Comparison of ENCODE assay signal across 22 cellular contexts in genomic region chr22:17267661-17268330, GRCh38. TPM values are rescaled to one million over a fixed set of nuclear protein-coding genes. Genes with fewer than 3 reads are reported as not detected.
A peak's percentile ranks its signal among the peaks of the same experiment; 100 is the strongest.
DNase-seq lines count a peak whose midpoint lies in the region; ATAC-seq and TF ChIP-seq lines count a peak whose summit lies in the region.
"Had no signal": no experiment of that assay in that cellular context is flagged by ENCODE, and none has a peak within 500 bp of the region (broad histone marks: within the 10 kb centered on the region; RNA-seq: fewer than 3 reads in every experiment).

No MANE protein-coding gene starts in this region.

- H3K9me3 ChIP-seq in BLaER1 treated with 17β-estradiol and CSF1 and Interleukin-3, amounts not matched to agents 10 nM and 100 nM (replicated peaks in 1 of 11), result no peaks in the 10 kb centered on the region
- H3K9me3 ChIP-seq in H9 (ENCODE audit: control insufficient read depth, low read depth, low read length), result no peaks in the 10 kb centered on the region
- H3K9me3 ChIP-seq: breast epithelium, suprapubic skin had no signal

- H3K4me1 Mint-ChIP-seq in H9, result peaks cover 83 to 91% of the 10 kb centered on the region in 2 experiments
- peaks cover 87% of the 10 kb centered on the region for H3K4me1 Mint-ChIP-seq in brain
- H3K4me1 Mint-ChIP-seq in naive thymus-derived CD8-positive, alpha-beta T cell, result peaks cover 10 to 29% (median 20%) of the 10 kb centered on the region in 4 donors

- no CpG with 5 or more reads among the region's 17 CpGs for WGBS in H9 (ENCODE audit: extremely low coverage, insufficient read length, low lambda C conversion rate)

- H4K8ac ChIP-seq in H9 (replicated peaks; ENCODE audit: insufficient read length, low read depth, low read length), result no peak overlapping the region

- no peaks in the 10 kb centered on the region for H3K36me3 ChIP-seq in BLaER1 treated with 17β-estradiol and CSF1 and Interleukin-3, amounts not matched to agents 10 nM and 100 nM
- H3K36me3 ChIP-seq: breast epithelium, suprapubic skin had no signal

- H4K91ac ChIP-seq in H9 (ENCODE audit: insufficient read length, low read depth, low read length), result no peak overlapping the region

- H2AK5ac ChIP-seq in H9 (ENCODE audit: insufficient read length, low read length), result peak overlapping the region; percentile 79

- H3K23ac ChIP-seq in H9 (ENCODE audit: insufficient read length, low read depth, low read length), result no peak overlapping the region

- H3K27me3 ChIP-seq in BLaER1 treated with 17β-estradiol and CSF1 and Interleukin-3, amounts not matched to agents 10 nM and 100 nM, result no peaks in the 10 kb centered on the region
- no peaks in the 10 kb centered on the region for H3K27me3 ChIP-seq in H9 (ENCODE audit: insufficient read depth, low read length)
- H3K27me3 ChIP-seq: breast epithelium, suprapubic skin had no signal

- TF ChIP-seq CTCF in H9 (conservative IDR thresholded peaks at IDR 0.05), result no peak
- TF ChIP-seq CTCF in brain (conservative IDR thresholded peaks at IDR 0.05), result no peak

- H3K4me3 ChIP-seq in BLaER1 treated with 17β-estradiol and CSF1 and Interleukin-3, amounts not matched to agents 10 nM and 100 nM, result no peak overlapping the region
- H3K4me3 ChIP-seq: breast epithelium, suprapubic skin had no signal

- H2AFZ ChIP-seq in H9 (ENCODE audit: low read length), result no peak overlapping the region

- no peak overlapping the region for H3K4ac ChIP-seq in H9 (ENCODE audit: low read depth, low read length)

- ATAC-seq in naive thymus-derived CD8-positive, alpha-beta T cell, result no peak
- ATAC-seq: activated T-helper 17 cell treated with anti-CD3 and anti-CD28 coated beads, Interleukin-2, amount 50 U/mL, for 72 hours; CD8-positive, alpha-beta T cell; left cardiac atrium had no signal

- no peaks in the 10 kb centered on the region; the same call in 1 of the 2 replicates for H3K79me2 ChIP-seq in H9 (ENCODE audit: insufficient read depth, low read length)

- H3K27ac Mint-ChIP-seq in H9 (peak overlapping the region; percentile 81 to 99 (median 94)), brain (peak overlapping the region; percentile 82 to 97 (median 97))
- H3K27ac Mint-ChIP-seq in naive thymus-derived CD8-positive, alpha-beta T cell, result peak overlapping the region in 8 of 10 donors; percentile 16 to 81 (median 63)
- H3K27ac Mint-ChIP-seq: activated T-helper 17 cell treated with anti-CD3 and anti-CD28 coated beads, Interleukin-2, amount 50 U/mL, for 72 hours; CD8-positive, alpha-beta T cell; mesothelial cell of epicardium had no signal

- no peaks in the 10 kb centered on the region for H3K79me1 ChIP-seq in H9 (ENCODE audit: insufficient read depth, low read depth, low read length, poor library complexity, severe bottlenecking)

- no peak overlapping the region for H2BK120ac ChIP-seq in H9 (ENCODE audit: low read depth, low read length, poor library complexity, severe bottlenecking)

- H3T11ph ChIP-seq in H9 (ENCODE audit: low read length), result no peak overlapping the region

- DNase-seq in H9 (no peak), foreskin melanocyte (no peak), amniotic stem cell (lab: John Stamatoyannopoulos, UW) (no peak), retina (no peak), kidney glomerular epithelial cell (lab: John Stamatoyannopoulos, UW) (no peak)
- DNase-seq in naive thymus-derived CD8-positive, alpha-beta T cell, result no peak
- DNase-seq: CD8-positive, alpha-beta T cell; DND-41; hippocampal formation; left cardiac atrium; NCI-H1105; NCI-H2081 treated with DMSO at 0.1 percent for 48 hours; NCI-H524; OCI-M1; SHP77 treated with DMSO at 0.1 percent for 48 hours had no signal

- H3K36me3 Mint-ChIP-seq in H9 (ENCODE audit: insufficient read depth in 1 of 3, low read depth in 3 of 3), result no peaks in the 10 kb centered on the region; a peak in 1 of 7 replicates
- H3K36me3 Mint-ChIP-seq in brain, result no peaks in the 10 kb centered on the region
- H3K36me3 Mint-ChIP-seq in naive thymus-derived CD8-positive, alpha-beta T cell, result no peaks in the 10 kb centered on the region
- H3K36me3 Mint-ChIP-seq: CD8-positive, alpha-beta T cell; mesothelial cell of epicardium had no signal

- no peaks in the 10 kb centered on the region; a peak in 1 of 5 replicates for H3K9me3 Mint-ChIP-seq in H9
- H3K9me3 Mint-ChIP-seq in brain, result no peaks in the 10 kb centered on the region
- H3K9me3 Mint-ChIP-seq in naive thymus-derived CD8-positive, alpha-beta T cell, result no peaks in the 10 kb centered on the region
- H3K9me3 Mint-ChIP-seq: activated T-helper 17 cell treated with anti-CD3 and anti-CD28 coated beads, Interleukin-2, amount 50 U/mL, for 72 hours; CD8-positive, alpha-beta T cell; mesothelial cell of epicardium had no signal

- no peak overlapping the region for H2BK5ac ChIP-seq in H9 (ENCODE audit: insufficient read length, low read length)

- peak overlapping the region in 8 of 11 experiments; percentile 38 to 92 (median 90); a peak in 16 of 22 replicates for H3K4me2 ChIP-seq in BLaER1 treated with 17β-estradiol and CSF1 and Interleukin-3, amounts not matched to agents 10 nM and 100 nM
- no peak overlapping the region for H3K4me2 ChIP-seq in H9 (ENCODE audit: insufficient read depth, insufficient read length, low read length)

- peak overlapping the region in 1 of 11 experiments; percentile 33; a peak in 2 of 22 replicates for H3K9ac ChIP-seq in BLaER1 treated with 17β-estradiol and CSF1 and Interleukin-3, amounts not matched to agents 10 nM and 100 nM
- H3K9ac ChIP-seq in H9 (ENCODE audit: extremely low read depth, insufficient read length, low read length), result no peak overlapping the region

- H3K27ac ChIP-seq in BLaER1 treated with 17β-estradiol and CSF1 and Interleukin-3, amounts not matched to agents 10 nM and 100 nM, result peak overlapping the region in 4 of 11 experiments; percentile 4 to 71 (median 63); a peak in 2 of 22 replicates
- H3K27ac ChIP-seq in H9 (ENCODE audit: insufficient read length, low read depth, low read length), result peak overlapping the region; percentile 91
- H3K27ac ChIP-seq: breast epithelium, suprapubic skin had no signal

- H3K23me2 ChIP-seq in H9 (ENCODE audit: insufficient read length, low read depth, low read length, poor library complexity, severe bottlenecking), result peaks cover 2% of the 10 kb centered on the region

- H4K20me1 ChIP-seq in BLaER1 treated with 17β-estradiol and CSF1 and Interleukin-3, amounts not matched to agents 10 nM and 100 nM, result no peaks in the 10 kb centered on the region
- H4K20me1 ChIP-seq in H9 (ENCODE audit: control insufficient read depth, insufficient read depth, insufficient read length), result no peaks in the 10 kb centered on the region

- H3K4me1 ChIP-seq in BLaER1 treated with 17β-estradiol and CSF1 and Interleukin-3, amounts not matched to agents 10 nM and 100 nM, result peaks cover 31 to 80% (median 74%) of the 10 kb centered on the region in 10 experiments
- peaks cover 24% of the 10 kb centered on the region for H3K4me1 ChIP-seq in H9 (ENCODE audit: insufficient read depth, low read length)

- POLR2A ChIA-PET in naive thymus-derived CD8-positive, alpha-beta T cell (lab: Charles Lee), result interaction anchor here (0.5 to 2.9 kb wide), 4 partner anchors 8 to 57 kb away, joined by 3 to 9 read pairs (median 4); partner anchors contain the start of gene ADA2

- no peak overlapping the region for H4K5ac ChIP-seq in H9 (ENCODE audit: insufficient read length, low read depth, low read length)

- H3K18ac ChIP-seq in H9 (ENCODE audit: insufficient read length, low read depth, low read length), result peak overlapping the region; percentile 13

- H3K27me3 Mint-ChIP-seq in H9 (ENCODE audit: low read depth) (no peaks in the 10 kb centered on the region), brain (no peaks in the 10 kb centered on the region)
- H3K27me3 Mint-ChIP-seq in naive thymus-derived CD8-positive, alpha-beta T cell, result no peaks in the 10 kb centered on the region
- H3K27me3 Mint-ChIP-seq: activated T-helper 17 cell treated with anti-CD3 and anti-CD28 coated beads, Interleukin-2, amount 50 U/mL, for 72 hours had no signal

- H3K14ac ChIP-seq in H9 (ENCODE audit: insufficient read depth, low read length), result no peak overlapping the region

- no peak overlapping the region for H2BK20ac ChIP-seq in H9 (ENCODE audit: low read depth, low read length, poor library complexity, severe bottlenecking)

- H2BK15ac ChIP-seq in H9 (ENCODE audit: low read depth, low read length), result no peak overlapping the region

- peak overlapping the region; percentile 78 for H2BK12ac ChIP-seq in H9 (ENCODE audit: insufficient read length, low read depth, low read length)

- H3K56ac ChIP-seq in H9 (ENCODE audit: insufficient read length, low read depth, low read length), result no peak overlapping the region

- peak overlapping the region in 1 of 2 experiments; percentile 79; a peak in 1 of 5 replicates for H3K4me3 Mint-ChIP-seq in H9
- H3K4me3 Mint-ChIP-seq in brain, result peak overlapping the region in 2 of 5 experiments; percentile 47 to 67
- no peak overlapping the region for H3K4me3 Mint-ChIP-seq in naive thymus-derived CD8-positive, alpha-beta T cell
- H3K4me3 Mint-ChIP-seq: activated T-helper 17 cell treated with anti-CD3 and anti-CD28 coated beads, Interleukin-2, amount 50 U/mL, for 72 hours; CD8-positive, alpha-beta T cell; mesothelial cell of epicardium had no signal

RNA-seq across cellular contexts. Expression of gene ADA2, which starts 48.6 kb away (rescaled TPM):
- 57.2 and 59.3 TPM in 2 replicates for total RNA-seq in H9 (2021)
- polyA plus RNA-seq in brain (ENCODE audit: insufficient read depth, low read depth, low replicate concordance), result 108 TPM
- total RNA-seq in naive thymus-derived CD8-positive, alpha-beta T cell, result 100 to 1,000 TPM; 110 to 112 TPM
- 10 to 100 TPM; 56.8 to 88.0 (median 72.6) TPM for polyA plus RNA-seq in naive thymus-derived CD8-positive, alpha-beta T cell
- total RNA-seq: HT-29 had no signal
